In the genomic region with DNA sequence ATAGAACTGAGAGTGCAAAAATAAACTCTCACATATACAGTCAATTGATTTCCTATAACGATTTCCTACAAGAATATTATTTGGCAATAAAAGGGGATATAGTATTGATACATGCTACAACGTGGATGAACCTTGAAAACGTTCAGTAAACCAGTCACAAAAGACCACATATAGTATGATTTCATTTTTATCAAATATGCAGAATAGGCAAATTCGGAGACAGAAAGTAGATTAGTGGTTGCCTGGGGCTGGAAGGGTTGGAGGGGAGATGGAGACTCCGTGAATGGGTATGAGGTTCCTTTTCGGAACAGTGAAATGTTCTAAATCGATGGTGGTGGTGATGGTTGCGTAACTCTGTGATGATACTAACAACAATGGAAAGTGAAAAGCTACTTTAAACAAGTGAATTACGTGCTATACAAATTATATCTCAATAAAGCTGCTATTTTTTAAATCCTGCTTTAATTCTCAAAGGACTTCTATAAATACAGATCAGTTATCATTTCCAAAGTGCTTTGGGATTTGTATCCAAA, we compare ENCODE assay signal across 28 cellular contexts. TPM values are rescaled to one million over a fixed set of nuclear protein-coding genes. Genes with fewer than 3 reads are reported as not detected.
"Had no signal": no experiment of that assay in that cellular context is flagged by ENCODE, and none has a peak within 500 bp of the region (broad histone marks: within the 10 kb centered on the region; RNA-seq: fewer than 3 reads in every experiment).

No MANE protein-coding gene starts in this region.

- ATAC-seq: activated CD4-positive, alpha-beta T cell treated with anti-CD3 and anti-CD28 coated beads for 36 hours; activated T-helper 17 cell treated with anti-CD3 and anti-CD28 coated beads, Interleukin-2, amount 50 U/mL, for 72 hours; PC-3; T-cell had no signal

- H3K27me3 ChIP-seq: SJSA1 had no signal

- H3K4me1 ChIP-seq: SJSA1 had no signal

- DNase-seq: activated CD4-positive, alpha-beta memory T cell treated with anti-CD3 and anti-CD28 coated beads, Interleukin-2, amount 10 ng/mL, durations not matched to agents 7 days and 5 days; activated CD4-positive, alpha-beta T cell treated with anti-CD3 and anti-CD28 coated beads for 36 hours; activated CD4-positive, alpha-beta T cell treated with anti-CD3 and anti-CD28 coated beads, Interleukin-2, amount 50 U/mL, for 1 hour; activated gamma-delta T cell; activated naive CD4-positive, alpha-beta T cell treated with anti-CD3 and anti-CD28 coated beads for 36 hours; activated T-cell treated with anti-CD3 and anti-CD28 coated beads for 4 hours; activated T-cell treated with anti-CD3 and anti-CD28 coated beads, Interleukin-2, amount 50 U/mL, for 48 hours; amygdala; Kasumi-1; NCI-H1105; NCI-H1436; NCI-H1694 treated with DMSO at 0.1 percent for 48 hours; NCI-H2029 treated with DMSO at 0.1 percent for 48 hours; NCI-H345; NCI-H510A; NCI-H69; NK-92 treated with Interleukin-12 subunit alpha and Interleukin-12 subunit beta, amount 100 ng/mL, for 24 hours; PC-3; SHP77; T-cell; T-helper 2 cell; T1000 had no signal

- FAIRE-seq: astrocyte, RCC 7860 had no signal

- H3K27ac ChIP-seq: SJSA1, VCaP had no signal

- H3K36me3 ChIP-seq: SJSA1 had no signal

- H3K9me3 ChIP-seq: SJSA1 had no signal

- H3K4me3 ChIP-seq: SJSA1 had no signal

RNA-seq across cellular contexts. Expression of gene APOD, which starts 6.0 kb away (rescaled TPM):
- total RNA-seq: activated CD4-positive, alpha-beta memory T cell treated with anti-CD3 and anti-CD28 coated beads, Interleukin-2, amount 10 ng/mL, durations not matched to agents 7 days and 5 days; activated CD4-positive, alpha-beta T cell treated with anti-CD3 and anti-CD28 coated beads for 36 hours; activated CD8-positive, alpha-beta memory T cell treated with anti-CD3 and anti-CD28 coated beads for 36 hours; astrocyte; PC-3; SJSA1 had no signal
